In genomic region chr13:41514853-41515395, GRCh38 we compare ENCODE assay signal across 23 cellular contexts. TPM values are rescaled to one million over a fixed set of nuclear protein-coding genes. Genes with fewer than 3 reads are reported as not detected.
"Had no signal": no experiment of that assay in that cellular context is flagged by ENCODE, and none has a peak within 500 bp of the region (broad histone marks: within the 10 kb centered on the region; RNA-seq: fewer than 3 reads in every experiment).

No MANE protein-coding gene starts in this region.

- H3K4me3 ChIP-seq: dorsolateral prefrontal cortex, lung, pancreas, smooth muscle cell, suprapubic skin, transverse colon, upper lobe of right lung, uterus had no signal

- DNase-seq: cortex of kidney; dorsolateral prefrontal cortex; effector CD4-positive, alpha-beta T cell; naive thymus-derived CD8-positive, alpha-beta T cell; occipital lobe; pancreas; retina; stimulated activated CD4-positive, alpha-beta T cell treated with anti-CD3 and anti-CD28 coated beads, Interleukin-12 subunit alpha, Interleukin-12 subunit beta, amount 100 ng/mL, for 4 hours; stimulated activated CD4-positive, alpha-beta T cell treated with anti-CD3 and anti-CD28 coated beads, Interleukin-1b, Interleukin-23, amount 100 ng/mL, for 48 hours; stimulated activated CD4-positive, alpha-beta T cell treated with anti-CD3 and anti-CD28 coated beads, Interleukin-4, amount 100 ng/mL, for 1 hour; stimulated activated CD8-positive, alpha-beta memory T cell treated with anti-CD3 and anti-CD28 coated beads, Interleukin-4, amount 100 ng/mL, for 48 hours; stimulated activated naive CD4-positive, alpha-beta T cell; stimulated activated naive CD8-positive, alpha-beta T cell treated with anti-CD3 and anti-CD28 coated beads, Interleukin-15, amount 100 ng/mL, for 72 hours; upper lobe of right lung; uterus had no signal

- H3K27me3 Mint-ChIP-seq: naive thymus-derived CD8-positive, alpha-beta T cell; stimulated activated naive CD8-positive, alpha-beta T cell treated with anti-CD3 and anti-CD28 coated beads, Interleukin-15, amount 100 ng/mL, for 72 hours had no signal

- H3K4me1 ChIP-seq: pancreas, suprapubic skin, transverse colon, upper lobe of right lung, uterus had no signal

- FAIRE-seq: frontal cortex, keratinocyte, pancreas had no signal

- H3K36me3 Mint-ChIP-seq: naive thymus-derived CD8-positive, alpha-beta T cell had no signal

- H3K4me1 Mint-ChIP-seq: stimulated activated naive CD8-positive, alpha-beta T cell treated with anti-CD3 and anti-CD28 coated beads, Interleukin-15, amount 100 ng/mL, for 72 hours had no signal

- H3K9me3 Mint-ChIP-seq: naive thymus-derived CD8-positive, alpha-beta T cell had no signal

- H3K4me2 ChIP-seq: smooth muscle cell had no signal

- H3K27me3 ChIP-seq: dorsolateral prefrontal cortex, pancreas, suprapubic skin, transverse colon, upper lobe of right lung, uterus had no signal

- H3K4me3 Mint-ChIP-seq: naive thymus-derived CD8-positive, alpha-beta T cell; stimulated activated naive CD8-positive, alpha-beta T cell treated with anti-CD3 and anti-CD28 coated beads, Interleukin-15, amount 100 ng/mL, for 72 hours had no signal

- H3K36me3 ChIP-seq: pancreas, suprapubic skin, transverse colon, upper lobe of right lung, uterus had no signal

- ATAC-seq: naive thymus-derived CD8-positive, alpha-beta T cell; pancreas; sciatic nerve; stimulated activated naive CD8-positive, alpha-beta T cell treated with anti-CD3 and anti-CD28 coated beads, Interleukin-15, amount 100 ng/mL, for 72 hours; upper lobe of right lung had no signal

- H3K9me3 ChIP-seq: pancreas, suprapubic skin, transverse colon, upper lobe of right lung, uterus had no signal

- H3K27ac ChIP-seq: dorsolateral prefrontal cortex, pancreas, suprapubic skin, transverse colon, upper lobe of right lung, uterus had no signal

RNA-seq across cellular contexts. Expression of gene RGCC, which starts 57.6 kb away (rescaled TPM):
- polyA plus RNA-seq: neural cell had no signal
